ENCODE assay signal across 8 cellular contexts in the genomic region with DNA sequence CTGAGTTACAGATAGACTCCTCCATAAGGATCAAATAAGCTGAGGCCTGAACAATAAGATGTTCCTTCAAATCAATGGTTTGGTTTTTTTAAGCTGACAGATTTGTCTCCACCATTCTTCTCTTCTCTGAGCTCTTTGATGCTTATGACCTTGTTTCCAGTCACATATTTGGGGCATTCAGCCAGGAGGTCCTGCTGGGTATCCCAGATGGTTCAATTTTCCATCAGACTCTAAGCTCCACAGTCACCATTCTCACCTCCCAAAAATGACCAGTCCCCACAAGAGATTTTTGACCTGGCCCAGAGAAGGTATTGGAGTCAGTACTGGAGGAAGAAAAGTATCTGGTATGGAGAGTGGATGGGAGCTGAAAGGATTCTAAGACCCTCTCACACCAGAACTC.
"Had no signal": no experiment of that assay in that cellular context is flagged by ENCODE, and none has a peak within 500 bp of the region (broad histone marks: within the 10 kb centered on the region; RNA-seq: fewer than 3 reads in every experiment).

No MANE protein-coding gene starts in this region.

- ATAC-seq: HepG2 had no signal

- H3K27ac ChIP-seq: GM23248, KMS-11 had no signal

- H3K4me3 ChIP-seq: GM23248 had no signal

- DNase-seq: GM23248, GOT3, H7, HCEC 1CT, Karpas-422, KBM-7 had no signal

- H3K9ac ChIP-seq: GM23248, KMS-11 had no signal
